8 cellular contexts compared by ENCODE assay signal in genomic region chr1:150560011-150560438, GRCh38. TPM values are rescaled to one million over a fixed set of nuclear protein-coding genes. Genes with fewer than 3 reads are reported as not detected.
DNase-seq lines count a peak whose midpoint lies in the region; ATAC-seq and TF ChIP-seq lines count a peak whose summit lies in the region.

No MANE protein-coding gene starts in this region.

- H2AFZ ChIP-seq in GM23338: no peak overlapping the region

- peaks cover 4% of the 10 kb centered on the region for H3F3A ChIP-seq in GM23338 (replicated peaks; ENCODE audit: low read depth)

- H3K36me3 ChIP-seq in GM23338 (ENCODE audit: insufficient read depth): no peaks in the 10 kb centered on the region
- H3K36me3 ChIP-seq in mucosa of stomach (ENCODE audit: control insufficient read depth, insufficient read depth, low read length): peaks cover 7% of the 10 kb centered on the region

- no peak for TF ChIP-seq POLR2A in GM18505 (IDR thresholded peaks at IDR 0.05; ENCODE audit: borderline replicate concordance, extremely low read depth, insufficient read depth, insufficient read length)

- H3K4me1 Mint-ChIP-seq in GM23338 (peaks cover 46% of the 10 kb centered on the region), endothelial cell (ENCODE audit: unreplicated experiment) (peaks cover 41% of the 10 kb centered on the region)
- peaks cover 64% of the 10 kb centered on the region for H3K4me1 Mint-ChIP-seq in stimulated activated naive CD8-positive, alpha-beta T cell treated with anti-CD3 and anti-CD28 coated beads, Interleukin-15, amount 100 ng/mL, for 72 hours

- peak; percentile 90 to 95 for TF ChIP-seq CTCF in GM23338 (conservative IDR thresholded peaks at IDR 0.05; ENCODE audit: low read depth in 2 of 2)
- TF ChIP-seq CTCF in endothelial cell (IDR thresholded peaks at IDR 0.05; ENCODE audit: unreplicated experiment): peak; percentile 82

- no peaks in the 10 kb centered on the region for H3K9me3 ChIP-seq in mucosa of stomach (ENCODE audit: control insufficient read depth, low read length)

- H3K27ac Mint-ChIP-seq in GM23338 (no peak overlapping the region), endothelial cell (ENCODE audit: unreplicated experiment) (no peak overlapping the region)
- H3K27ac Mint-ChIP-seq in stimulated activated naive CD8-positive, alpha-beta T cell treated with anti-CD3 and anti-CD28 coated beads, Interleukin-15, amount 100 ng/mL, for 72 hours: peak overlapping the region in 1 of 2 donors; percentile 44

- H3K9me3 Mint-ChIP-seq in GM23338: no peaks in the 10 kb centered on the region
- H3K9me3 Mint-ChIP-seq in endothelial cell (ENCODE audit: unreplicated experiment): no peaks in the 10 kb centered on the region
- H3K9me3 Mint-ChIP-seq in stimulated activated naive CD8-positive, alpha-beta T cell treated with anti-CD3 and anti-CD28 coated beads, Interleukin-15, amount 100 ng/mL, for 72 hours: no peaks in the 10 kb centered on the region

- peak; percentile 18 for ATAC-seq in GM23338
- ATAC-seq in stimulated activated naive CD8-positive, alpha-beta T cell treated with anti-CD3 and anti-CD28 coated beads, Interleukin-15, amount 100 ng/mL, for 72 hours: no peak
- no peak for ATAC-seq in GM18505 (IDR thresholded peaks at IDR 0.05; ENCODE audit: unreplicated experiment)

- H3K4me1 ChIP-seq in GM23338 (ENCODE audit: insufficient read depth): peaks cover 30% of the 10 kb centered on the region
- peaks cover 59% of the 10 kb centered on the region for H3K4me1 ChIP-seq in mucosa of stomach (ENCODE audit: control insufficient read depth, insufficient read depth, low read length)

- H3K9me2 ChIP-seq in GM23338 (ENCODE audit: insufficient read depth): no peaks in the 10 kb centered on the region

- DNase-seq in AG08396 (ENCODE audit: low spot score): peak; percentile 72
- DNase-seq in GM23338 (ENCODE audit: low spot score): peak; percentile 92
- DNase-seq in NCI-H748 treated with DMSO at 0.1 percent for 48 hours (lab: John Stamatoyannopoulos, UW): peak; percentile 72
- DNase-seq in activated CD8-positive, alpha-beta memory T cell treated with anti-CD3 and anti-CD28 coated beads for 24 hours: peak; percentile 90
- DNase-seq in endothelial cell (ENCODE audit: low spot score): peak; percentile 81
- peak; percentile 80 to 83 for DNase-seq in stimulated activated naive CD8-positive, alpha-beta T cell treated with anti-CD3 and anti-CD28 coated beads, Interleukin-15, amount 100 ng/mL, for 72 hours

- peaks cover 15% of the 10 kb centered on the region for H3K79me2 ChIP-seq in GM23338 (replicated peaks; ENCODE audit: insufficient read depth)

- H3K27ac ChIP-seq in GM23338 (ENCODE audit: low read depth): peak overlapping the region; percentile 100

- H3K4me3 Mint-ChIP-seq in GM23338: peak overlapping the region; percentile 24; the same call in 1 of the 3 replicates
- peak overlapping the region; percentile 22 for H3K4me3 Mint-ChIP-seq in endothelial cell (ENCODE audit: unreplicated experiment)
- peak overlapping the region; percentile 95 to 99 for H3K4me3 Mint-ChIP-seq in stimulated activated naive CD8-positive, alpha-beta T cell treated with anti-CD3 and anti-CD28 coated beads, Interleukin-15, amount 100 ng/mL, for 72 hours

- peaks cover 21% of the 10 kb centered on the region for H3K27me3 Mint-ChIP-seq in GM23338 (ENCODE audit: insufficient read depth, low read depth, poor library complexity)
- peaks cover 12% of the 10 kb centered on the region for H3K27me3 Mint-ChIP-seq in endothelial cell (ENCODE audit: unreplicated experiment)
- no peaks in the 10 kb centered on the region for H3K27me3 Mint-ChIP-seq in stimulated activated naive CD8-positive, alpha-beta T cell treated with anti-CD3 and anti-CD28 coated beads, Interleukin-15, amount 100 ng/mL, for 72 hours

- peak overlapping the region; percentile 97 for H3K4me2 ChIP-seq in GM23338

- H3K9ac ChIP-seq in mucosa of stomach (ENCODE audit: low read length): peak overlapping the region; percentile 100

- H3K36me3 Mint-ChIP-seq in GM23338 (ENCODE audit: low read depth) (no peaks in the 10 kb centered on the region), endothelial cell (ENCODE audit: low read depth, unreplicated experiment) (peaks cover 9% of the 10 kb centered on the region)

- H3K4me3 ChIP-seq in GM23338 (peak overlapping the region; percentile 79; the same call in 1 of the 2 replicates), mucosa of stomach (ENCODE audit: low read length) (no peak overlapping the region)

- no peaks in the 10 kb centered on the region for H4K20me1 ChIP-seq in GM23338 (replicated peaks; ENCODE audit: insufficient read depth)

- H3K27me3 ChIP-seq in GM23338 (ENCODE audit: insufficient read depth): no peaks in the 10 kb centered on the region
- no peaks in the 10 kb centered on the region for H3K27me3 ChIP-seq in mucosa of stomach (ENCODE audit: control insufficient read depth, insufficient read depth, low read length)

TF ChIP-seq in GM23338, 12 proteins besides CTCF, POLR2A, EP300 and RAD21 (continues in another document):
- TF ChIP-seq ZNF331 (CRISPR knock-in tag; IDR thresholded peaks at IDR 0.05; ENCODE audit: low read depth) (no peak), EZH2 (IDR thresholded peaks at IDR 0.05; ENCODE audit: low read depth, unreplicated experiment) (no peak), EZH2phosphoT487 (IDR thresholded peaks at IDR 0.05; ENCODE audit: unreplicated experiment) (no peak), ZNF114 (CRISPR knock-in tag; IDR thresholded peaks at IDR 0.05) (no peak), ZNF462 (CRISPR knock-in tag; IDR thresholded peaks at IDR 0.05) (no peak)

RNA-seq across cellular contexts. Expression of gene ADAMTSL4, which starts 10.8 kb away (rescaled TPM):
- 3.6 and 5.3 TPM in 2 replicates for total RNA-seq in GM23338 (2014; rRNA removed; shearing (Covaris generic))
- polyA plus RNA-seq in GM23338 (2016; fragmentation: Nextera tagmentation; extraction: Ambion mirVana): 4.6 and 5.8 TPM in 2 replicates
- 0.36 TPM for total RNA-seq in endothelial cell (ENCODE audit: unreplicated experiment)

RNA-seq across cellular contexts. Expression of gene MCL1, which starts 19.4 kb away (rescaled TPM):
- total RNA-seq in GM23338 (2014; rRNA removed; shearing (Covaris generic)): 237 and 244 TPM in 2 replicates
- 46.7 and 55.3 TPM in 2 replicates for polyA plus RNA-seq in GM23338 (2016; fragmentation: Nextera tagmentation; extraction: Ambion mirVana)
- 193 TPM for total RNA-seq in endothelial cell (ENCODE audit: unreplicated experiment)

RNA-seq across cellular contexts. Expression of gene FALEC, which starts 44.5 kb away (rescaled TPM):
- total RNA-seq in GM23338 (2014; rRNA removed; shearing (Covaris generic)): not detected in 2 replicates
- 1.7 and 2.6 TPM in 2 replicates for polyA plus RNA-seq in GM23338 (2016; fragmentation: Nextera tagmentation; extraction: Ambion mirVana)
- 1.2 TPM for total RNA-seq in endothelial cell (ENCODE audit: unreplicated experiment)

RNA-seq across cellular contexts. Expression of gene ECM1, which starts 52.1 kb away (rescaled TPM):
- total RNA-seq in GM23338 (2014; rRNA removed; shearing (Covaris generic)): 0.43 and 1.1 TPM in 2 replicates
- 0.30 and 0.74 TPM in 2 replicates for polyA plus RNA-seq in GM23338 (2016; fragmentation: Nextera tagmentation; extraction: Ambion mirVana)
- 637 TPM for total RNA-seq in endothelial cell (ENCODE audit: unreplicated experiment)

Comparison
In these comparisons a context has a peak if more than half of its experiments do, and no peak if none do; other contexts are left out.
1. H3K4me3 Mint-ChIP-seq: peak in every context shown above with its lines; median percentile 97 in stimulated activated naive CD8-positive, alpha-beta T cell treated with anti-CD3 and anti-CD28 coated beads, Interleukin-15, amount 100 ng/mL, for 72 hours; 24 in GM23338; 22 in endothelial cell.